ENCODE assay signal across 19 cellular contexts in genomic region chr15:90194655-90195054, GRCh38. TPM values are rescaled to one million over a fixed set of nuclear protein-coding genes. Genes with fewer than 3 reads are reported as not detected.
DNase-seq lines count a peak whose midpoint lies in the region; ATAC-seq and TF ChIP-seq lines count a peak whose summit lies in the region.
"Had no signal": no experiment of that assay in that cellular context is flagged by ENCODE, and none has a peak within 500 bp of the region (broad histone marks: within the 10 kb centered on the region; RNA-seq: fewer than 3 reads in every experiment).

No MANE protein-coding gene starts in this region.

- no peaks in the 10 kb centered on the region for H3K27me3 ChIP-seq in CD4-positive, alpha-beta T cell (ENCODE audit: control insufficient read depth, insufficient read depth, low read length)
- H3K27me3 ChIP-seq in esophagus muscularis mucosa, result no peaks in the 10 kb centered on the region
- no peaks in the 10 kb centered on the region for H3K27me3 ChIP-seq in H7 (ENCODE audit: control insufficient read depth, insufficient read depth, low read length)

- no peak for TF ChIP-seq EP300 in esophagus muscularis mucosa (IDR thresholded peaks at IDR 0.05)

- H3K36me3 ChIP-seq in OCI-LY7 (ENCODE audit: insufficient read depth, low read length) (no peaks in the 10 kb centered on the region), esophagus muscularis mucosa (peaks cover 0 to 4% (median 0%) of the 10 kb centered on the region in 4 donors), H7 (replicated peaks; ENCODE audit: control insufficient read depth, insufficient read depth, low read length) (no peaks in the 10 kb centered on the region)

- H2AFZ ChIP-seq in OCI-LY7 (ENCODE audit: low read length), result no peak overlapping the region

- H3K9me3 ChIP-seq in CD4-positive, alpha-beta T cell (ENCODE audit: control insufficient read depth, low read length), result no peaks in the 10 kb centered on the region
- H3K9me3 ChIP-seq in OCI-LY7 (ENCODE audit: low read length) (no peaks in the 10 kb centered on the region), esophagus muscularis mucosa (no peaks in the 10 kb centered on the region)

- DNase-seq in CD4-positive, alpha-beta T cell, result no peak
- no peak for DNase-seq in OCI-LY7 (ENCODE audit: low spot score)
- DNase-seq in esophagus muscularis mucosa (ENCODE audit: extremely low spot score), result no peak
- no peak for DNase-seq in stimulated activated naive B cell treated with anti-CD40 and anti-IgM and Interleukin-4, amounts not matched to agents 10 μg/mL and 1 μg/mL and 100 μg/mL, for 72 hours
- no peak for DNase-seq in T-helper 2 cell
- DNase-seq in T-helper 9 cell, result no peak
- DNase-seq in H7, result no peak
- DNase-seq: ACHN, COR-L47, DMS 273 treated with DMSO at 0.1 percent for 48 hours, DND-41, NCI-H1105 treated with DMSO at 0.1 percent for 48 hours, NCI-H1694 treated with DMSO at 0.1 percent for 48 hours, NCI-H2107, NCI-H510A, NCI-H748 treated with DMSO at 0.1 percent for 48 hours, SIG-M5 had no signal

- WGBS in esophagus muscularis mucosa, result 92% methylated on average over 2 of the region's 2 CpGs

- peak overlapping the region; percentile 64 for H3K27ac Mint-ChIP-seq in CD4-positive, alpha-beta T cell
- H3K27ac Mint-ChIP-seq in stimulated activated naive B cell treated with anti-CD40 and anti-IgM and Interleukin-4, amounts not matched to agents 10 μg/mL and 1 μg/mL and 100 μg/mL, for 72 hours, result peak overlapping the region; percentile 62

- H3K4me2 ChIP-seq in OCI-LY7 (ENCODE audit: low read length), result no peak overlapping the region

- no peaks in the 10 kb centered on the region for H3K27me3 Mint-ChIP-seq in CD4-positive, alpha-beta T cell
- H3K27me3 Mint-ChIP-seq in stimulated activated naive B cell treated with anti-CD40 and anti-IgM and Interleukin-4, amounts not matched to agents 10 μg/mL and 1 μg/mL and 100 μg/mL, for 72 hours, result no peaks in the 10 kb centered on the region

- H3K4me3 Mint-ChIP-seq in CD4-positive, alpha-beta T cell, result no peak overlapping the region
- H3K4me3 Mint-ChIP-seq in stimulated activated naive B cell treated with anti-CD40 and anti-IgM and Interleukin-4, amounts not matched to agents 10 μg/mL and 1 μg/mL and 100 μg/mL, for 72 hours, result peak overlapping the region in 1 of 2 donors; percentile 27

- H3K27ac ChIP-seq in CD4-positive, alpha-beta T cell (ENCODE audit: low read depth, low read length), result no peak overlapping the region
- H3K27ac ChIP-seq in OCI-LY7 (ENCODE audit: low read depth, low read length, poor library complexity, severe bottlenecking) (peak overlapping the region; percentile 30), esophagus muscularis mucosa (replicated peaks in 1 of 4) (peak overlapping the region; percentile 94 to 100 (median 97))

- peaks cover 51% of the 10 kb centered on the region for H3K4me1 ChIP-seq in OCI-LY7 (ENCODE audit: insufficient read depth, low read length, poor library complexity, severe bottlenecking)
- H3K4me1 ChIP-seq in esophagus muscularis mucosa, result peaks cover 39 to 75% (median 69%) of the 10 kb centered on the region in 4 donors

- H4K20me1 ChIP-seq in OCI-LY7 (ENCODE audit: insufficient read depth, low read length), result no peaks in the 10 kb centered on the region

- no peak for TF ChIP-seq CTCF in CD4-positive, alpha-beta T cell (IDR thresholded peaks at IDR 0.05)
- no peak for TF ChIP-seq CTCF in OCI-LY7 (conservative IDR thresholded peaks at IDR 0.05; ENCODE audit: low read length)
- TF ChIP-seq CTCF in esophagus muscularis mucosa (IDR thresholded peaks at IDR 0.05), result no peak

- H3K9me3 Mint-ChIP-seq in CD4-positive, alpha-beta T cell, result no peaks in the 10 kb centered on the region
- H3K9me3 Mint-ChIP-seq in stimulated activated naive B cell treated with anti-CD40 and anti-IgM and Interleukin-4, amounts not matched to agents 10 μg/mL and 1 μg/mL and 100 μg/mL, for 72 hours, result no peaks in the 10 kb centered on the region

- ATAC-seq in CD4-positive, alpha-beta T cell (ENCODE audit: poor library complexity), result no peak
- no peak for ATAC-seq in stimulated activated naive B cell treated with anti-CD40 and anti-IgM and Interleukin-4, amounts not matched to agents 10 μg/mL and 1 μg/mL and 100 μg/mL, for 72 hours (replicated peaks)
- no peak for ATAC-seq in HG02938 (IDR thresholded peaks at IDR 0.05; ENCODE audit: unreplicated experiment)
- ATAC-seq: SK-N-SH treated with all-trans-retinoic acid at 6 μM for 48 hours had no signal

- intact Hi-C loops in CD4-positive, alpha-beta T cell (cut with DNase I, micrococcal nuclease), result loop anchor here in 1 of 2 experiments (5.0 kb wide), 1 partner anchor 38 kb away; the partner anchor contains the start of genes CIB1 and GDPGP1
- intact Hi-C loops in OCI-LY7 (cut with micrococcal nuclease; ENCODE audit: unreplicated experiment) (loop anchor here (5.0 kb wide), 1 partner anchor 92 kb away; the partner anchor contains the start of gene IDH2), esophagus muscularis mucosa (cut with DNase I) (no loop called here)

- POLR2A ChIA-PET in CD4-positive, alpha-beta T cell (lab: Charles Lee), result no interaction called here
- POLR2A ChIA-PET in OCI-LY7 (lab: Charles Lee), result no interaction called here

- no peaks in the 10 kb centered on the region for H3K79me2 ChIP-seq in OCI-LY7 (ENCODE audit: insufficient read depth, low read depth, low read length)

- CTCF ChIA-PET in CD4-positive, alpha-beta T cell (lab: Charles Lee), result no interaction called here
- CTCF ChIA-PET in OCI-LY7 (lab: Charles Lee; ENCODE audit: unreplicated experiment), result no interaction called here

- H3K4me3 ChIP-seq in OCI-LY7 (ENCODE audit: low read depth, low read length, poor library complexity, severe bottlenecking) (no peak overlapping the region), esophagus muscularis mucosa (no peak overlapping the region), H7 (ENCODE audit: insufficient read depth, low read depth, low read length) (no peak overlapping the region)

- no peaks in the 10 kb centered on the region for H3K9me2 ChIP-seq in OCI-LY7 (ENCODE audit: insufficient read depth, low read length)

- no peaks in the 10 kb centered on the region for H3K36me3 Mint-ChIP-seq in CD4-positive, alpha-beta T cell (ENCODE audit: low read depth)
- peaks cover 0 to 5% of the 10 kb centered on the region in 2 donors for H3K36me3 Mint-ChIP-seq in stimulated activated naive B cell treated with anti-CD40 and anti-IgM and Interleukin-4, amounts not matched to agents 10 μg/mL and 1 μg/mL and 100 μg/mL, for 72 hours

- H3K4me1 Mint-ChIP-seq in CD4-positive, alpha-beta T cell (ENCODE audit: low read depth), result peaks cover 30% of the 10 kb centered on the region
- H3K4me1 Mint-ChIP-seq in stimulated activated naive B cell treated with anti-CD40 and anti-IgM and Interleukin-4, amounts not matched to agents 10 μg/mL and 1 μg/mL and 100 μg/mL, for 72 hours, result peaks cover 57 to 71% of the 10 kb centered on the region in 2 donors

- no TSS peak for BruUV-seq in OCI-LY7 (replicated peaks; lab: Mats Ljungman, UMichigan)

- no peak for TF ChIP-seq POLR2A in esophagus muscularis mucosa (IDR thresholded peaks at IDR 0.05; ENCODE audit: low read depth)

RNA-seq across cellular contexts. Expression of gene SEMA4B, which starts 6.5 kb away (rescaled TPM):
- 1 to 10 TPM; 8.0 to 9.5 TPM for total RNA-seq in CD4-positive, alpha-beta T cell
- 21.9 and 44.1 TPM in 2 replicates for total RNA-seq in OCI-LY7 (2014; rRNA removed; shearing (Covaris generic))
- total RNA-seq in OCI-LY7 (2022), result 34.9 and 38.2 TPM in 2 replicates
- 10 to 100 TPM; 30.7 to 68.3 (median 43.4) TPM for total RNA-seq in esophagus muscularis mucosa
- 53.0 and 61.0 TPM in 2 replicates for total RNA-seq in H7 (2014; rRNA removed; shearing (Covaris generic))

RNA-seq across cellular contexts. Expression of gene CIB1, which starts 39.1 kb away (rescaled TPM):
- 100 to 1,000 TPM; 279 to 295 TPM for total RNA-seq in CD4-positive, alpha-beta T cell
- total RNA-seq in OCI-LY7 (2014; rRNA removed; shearing (Covaris generic)), result 52.8 and 53.2 TPM in 2 replicates
- total RNA-seq in OCI-LY7 (2022), result 54.5 and 66.0 TPM in 2 replicates
- 10 to 100 TPM; 27.2 to 49.0 (median 33.8) TPM for total RNA-seq in esophagus muscularis mucosa
- 16.3 and 21.2 TPM in 2 replicates for total RNA-seq in H7 (2014; rRNA removed; shearing (Covaris generic))

RNA-seq across cellular contexts. Expression of gene GDPGP1, which starts 39.4 kb away (rescaled TPM):
- total RNA-seq in CD4-positive, alpha-beta T cell, result 1 to 10 TPM; 7.5 to 8.3 TPM
- total RNA-seq in OCI-LY7 (2014; rRNA removed; shearing (Covaris generic)), result 8.1 and 22.3 TPM in 2 replicates
- 12.1 and 12.9 TPM in 2 replicates for total RNA-seq in OCI-LY7 (2022)
- 1 to 10 TPM; 3.8 to 7.4 (median 5.3) TPM for total RNA-seq in esophagus muscularis mucosa
- total RNA-seq in H7 (2014; rRNA removed; shearing (Covaris generic)), result 5.2 and 5.8 TPM in 2 replicates

RNA-seq across cellular contexts. Expression of gene TTLL13, which starts 54.7 kb away (rescaled TPM):
- total RNA-seq in CD4-positive, alpha-beta T cell, result 1 to 10 TPM in 1 of 2 experiments, under 1 TPM in 1; 0.63 to 1.8 TPM
- 0.57 and 0.88 TPM in 2 replicates for total RNA-seq in OCI-LY7 (2014; rRNA removed; shearing (Covaris generic))
- total RNA-seq in OCI-LY7 (2022) (0.77 and 1.3 TPM in 2 replicates), esophagus muscularis mucosa (under 1 TPM in 2 of 4 donors, not detected in 2; 0.32 to 0.42 TPM)
- 0.07 and 0.14 TPM in 2 replicates for total RNA-seq in H7 (2014; rRNA removed; shearing (Covaris generic))

Comparison
In these comparisons a context has a peak if more than half of its experiments do, and no peak if none do; other contexts are left out.
1. RNA of gene CIB1, which starts 39.1 kb away (total RNA-seq): 279 to 295 TPM in CD4-positive, alpha-beta T cell; 52.8 to 66.0 TPM in OCI-LY7, 27.2 to 49.0 TPM in esophagus muscularis mucosa and 16.3 to 21.2 TPM in H7; every median in the first group is over 4 times any median in the second.